Comparison of ENCODE assay signal across 10 cellular contexts in genomic region chr1:59432531-59433439, GRCh38.
DNase-seq lines count a peak whose midpoint lies in the region; ATAC-seq, FAIRE-seq and TF ChIP-seq lines count a peak whose summit lies in the region.
"Had no signal": no experiment of that assay in that cellular context is flagged by ENCODE, and none has a peak within 500 bp of the region (broad histone marks: within the 10 kb centered on the region; RNA-seq: fewer than 3 reads in every experiment).

No MANE protein-coding gene starts in this region.

- H3K4ac ChIP-seq in H9 (ENCODE audit: low read depth, low read length), result no peak overlapping the region

- FAIRE-seq in kidney (lab: Jason Lieb, UNC), result peak; percentile 27

- no peak overlapping the region for H2BK12ac ChIP-seq in H9 (ENCODE audit: insufficient read length, low read depth, low read length)

- H3K9me3 ChIP-seq in kidney (ENCODE audit: control insufficient read depth in 1 of 2, low read length in 2 of 2) (no peaks in the 10 kb centered on the region), osteoblast (ENCODE audit: low read depth, low read length) (no peaks in the 10 kb centered on the region), H9 (ENCODE audit: control insufficient read depth, low read depth, low read length) (no peaks in the 10 kb centered on the region)

- H3K4me2 ChIP-seq in osteoblast (ENCODE audit: insufficient read depth, low read length) (no peak overlapping the region), H9 (ENCODE audit: insufficient read depth, insufficient read length, low read length) (no peak overlapping the region)

- H3K36me3 Mint-ChIP-seq in MCF 10A (ENCODE audit: insufficient read depth, unreplicated experiment) (peaks cover 4% of the 10 kb centered on the region), H9 (ENCODE audit: insufficient read depth in 1 of 3, low read depth in 3 of 3) (no peaks in the 10 kb centered on the region)
- H3K36me3 Mint-ChIP-seq: brain had no signal

- H3K4me1 ChIP-seq in kidney (ENCODE audit: control insufficient read depth in 1 of 2, insufficient read depth in 1 of 2, low read depth in 1 of 2, low read length in 2 of 2) (peaks cover 20 to 39% of the 10 kb centered on the region in 2 donors), osteoblast (ENCODE audit: insufficient read depth, low read length) (peaks cover 10% of the 10 kb centered on the region), H9 (ENCODE audit: insufficient read depth, low read length) (no peaks in the 10 kb centered on the region; the same call in 1 of the 2 replicates)

- H2BK20ac ChIP-seq in H9 (ENCODE audit: low read depth, low read length, poor library complexity, severe bottlenecking), result no peak overlapping the region

- no peak overlapping the region for H3K56ac ChIP-seq in H9 (ENCODE audit: insufficient read length, low read depth, low read length)

- no peaks in the 10 kb centered on the region for H3K79me1 ChIP-seq in H9 (ENCODE audit: insufficient read depth, low read depth, low read length, poor library complexity, severe bottlenecking)

- H3K27me3 Mint-ChIP-seq in MCF 10A (ENCODE audit: insufficient read depth, unreplicated experiment) (no peaks in the 10 kb centered on the region), H9 (ENCODE audit: low read depth) (no peaks in the 10 kb centered on the region)

- BruUV-seq in MCF 10A (replicated peaks; lab: Mats Ljungman, UMichigan), result no TSS peak

- H3K23ac ChIP-seq in H9 (ENCODE audit: insufficient read length, low read depth, low read length), result no peak overlapping the region

- H3K4me3 ChIP-seq in GM12864 (ENCODE audit: low read depth, low read length) (no peak overlapping the region), kidney (ENCODE audit: low read length in 2 of 2) (no peak overlapping the region), osteoblast (ENCODE audit: insufficient read depth, low read length) (no peak overlapping the region)

- H2BK120ac ChIP-seq in H9 (ENCODE audit: low read depth, low read length, poor library complexity, severe bottlenecking), result no peak overlapping the region

- peak; percentile 29 for DNase-seq in GM12864 (ENCODE audit: low read depth)
- DNase-seq in kidney, result no peak
- DNase-seq in osteoblast (ENCODE audit: insufficient read length, low spot score, missing footprints), result no peak
- no peak for DNase-seq in MCF 10A (ENCODE audit: unreplicated experiment)
- DNase-seq in Right ventricle myocardium superior, result no peak
- no peak for DNase-seq in H9
- DNase-seq: NCI-H524 treated with DMSO at 0.1 percent for 48 hours had no signal

- no peak overlapping the region for H2AK5ac ChIP-seq in H9 (ENCODE audit: insufficient read length, low read length)

- TF ChIP-seq CTCF in GM12864 (IDR thresholded peaks at IDR 0.05; ENCODE audit: low read depth, low read length, missing control alignments) (no peak), kidney (IDR thresholded peaks at IDR 0.05; ENCODE audit: borderline replicate concordance, extremely low read depth, insufficient read depth) (no peak), osteoblast (IDR thresholded peaks at IDR 0.05; ENCODE audit: extremely low read depth, low read depth, low read length) (no peak), MCF 10A (IDR thresholded peaks at IDR 0.05; ENCODE audit: unreplicated experiment) (no peak), H9 (conservative IDR thresholded peaks at IDR 0.05) (no peak)

- H3K27ac Mint-ChIP-seq in MCF 10A (ENCODE audit: low read depth, unreplicated experiment) (no peak overlapping the region), H9 (no peak overlapping the region)

- H4K20me1 ChIP-seq in osteoblast (ENCODE audit: insufficient read depth, low read length), result no peaks in the 10 kb centered on the region
- no peaks in the 10 kb centered on the region for H4K20me1 ChIP-seq in H9 (ENCODE audit: control insufficient read depth, insufficient read depth, insufficient read length)

- CTCF ChIA-PET in MCF 10A (lab: Yijun Ruan, JAX), result interaction anchor here (0.6 to 1.6 kb wide), 3 partner anchors 9 to 147 kb away, joined by 3 read pairs; no protein-coding TSS in a partner anchor

- H2BK5ac ChIP-seq in H9 (ENCODE audit: insufficient read length, low read length), result no peak overlapping the region

- H2AFZ ChIP-seq in osteoblast (ENCODE audit: low read length) (no peak overlapping the region), H9 (ENCODE audit: low read length) (no peak overlapping the region)

- H3T11ph ChIP-seq in H9 (ENCODE audit: low read length), result no peak overlapping the region

- no CpG with 5 or more reads among the region's 6 CpGs for WGBS in H9 (ENCODE audit: extremely low coverage, insufficient read length, low lambda C conversion rate)

- H3K4me1 Mint-ChIP-seq in MCF 10A (ENCODE audit: insufficient read depth, unreplicated experiment) (peaks cover 30% of the 10 kb centered on the region), H9 (peaks cover 14 to 15% of the 10 kb centered on the region in 2 experiments)

- no peak overlapping the region for H3K4me3 Mint-ChIP-seq in MCF 10A (ENCODE audit: unreplicated experiment)
- no peak overlapping the region for H3K4me3 Mint-ChIP-seq in H9
- H3K4me3 Mint-ChIP-seq: brain had no signal

- ATAC-seq in GM21360 (IDR thresholded peaks at IDR 0.05; ENCODE audit: unreplicated experiment), result peak; percentile 94
- ATAC-seq in HG03354 (IDR thresholded peaks at IDR 0.05; ENCODE audit: poor library complexity, severe bottlenecking, unreplicated experiment), result peak; percentile 96
- ATAC-seq in Right ventricle myocardium superior (ENCODE audit: poor library complexity), result no peak

- no peak overlapping the region for H3K18ac ChIP-seq in H9 (ENCODE audit: insufficient read length, low read depth, low read length)

- POLR2A ChIA-PET in MCF 10A (lab: Yijun Ruan, JAX), result interaction anchor here (0.6 to 5.8 kb wide), 6 partner anchors 8 to 266 kb away, joined by 3 to 50 read pairs (median 5); no protein-coding TSS in a partner anchor

- H3K14ac ChIP-seq in H9 (ENCODE audit: insufficient read depth, low read length), result no peak overlapping the region

- no peaks in the 10 kb centered on the region for H3K23me2 ChIP-seq in H9 (ENCODE audit: insufficient read length, low read depth, low read length, poor library complexity, severe bottlenecking)

- H3K9ac ChIP-seq in kidney (ENCODE audit: low read length in 2 of 2), result no peak overlapping the region
- H3K9ac ChIP-seq in H9 (ENCODE audit: extremely low read depth, insufficient read length, low read length), result no peak overlapping the region

- H4K8ac ChIP-seq in H9 (replicated peaks; ENCODE audit: insufficient read length, low read depth, low read length), result no peak overlapping the region

- intact Hi-C loops in kidney (cut with DNase I) (no loop called here), MCF 10A (cut with micrococcal nuclease) (no loop called here), Right ventricle myocardium superior (cut with DNase I) (no loop called here)

- no peak overlapping the region for H2BK15ac ChIP-seq in H9 (ENCODE audit: low read depth, low read length)

- H3K79me2 ChIP-seq in osteoblast (ENCODE audit: insufficient read depth, low read length), result no peaks in the 10 kb centered on the region
- H3K79me2 ChIP-seq in H9 (ENCODE audit: insufficient read depth, low read length), result no peaks in the 10 kb centered on the region

- no peaks in the 10 kb centered on the region for H3K9me3 Mint-ChIP-seq in MCF 10A (ENCODE audit: unreplicated experiment)
- no peaks in the 10 kb centered on the region for H3K9me3 Mint-ChIP-seq in H9
- H3K9me3 Mint-ChIP-seq: brain had no signal

- no peak overlapping the region for H4K5ac ChIP-seq in H9 (ENCODE audit: insufficient read length, low read depth, low read length)

- no peaks in the 10 kb centered on the region for H3K27me3 ChIP-seq in osteoblast (ENCODE audit: insufficient read depth, low read length)
- no peaks in the 10 kb centered on the region for H3K27me3 ChIP-seq in H9 (ENCODE audit: insufficient read depth, low read length)

- no peaks in the 10 kb centered on the region for H3K36me3 ChIP-seq in kidney (ENCODE audit: control insufficient read depth in 1 of 2, insufficient read depth in 2 of 2, low read length in 2 of 2)
- no peaks in the 10 kb centered on the region for H3K36me3 ChIP-seq in osteoblast (ENCODE audit: insufficient read depth, low read length)

- H4K91ac ChIP-seq in H9 (ENCODE audit: insufficient read length, low read depth, low read length), result no peak overlapping the region

- H3K27ac ChIP-seq in kidney (ENCODE audit: low read depth in 2 of 2, low read length in 2 of 2) (peak overlapping the region; percentile 63 to 76), osteoblast (ENCODE audit: low read depth, low read length) (no peak overlapping the region), H9 (ENCODE audit: insufficient read length, low read depth, low read length) (no peak overlapping the region)

Comparison
In these comparisons a context has a peak if more than half of its experiments do, and no peak if none do; other contexts are left out.
1. H3K27ac ChIP-seq: peak in kidney (2 of 2); none in osteoblast (single experiment) and H9 (single experiment).